In genomic region chr14:68968051-68968450, GRCh38 we compare ENCODE assay signal across 1 cellular context.
TF ChIP-seq lines count a peak whose summit lies in the region.

No MANE protein-coding gene starts in this region.

TF ChIP-seq in GM23338, 12 proteins besides CTCF, POLR2A, EP300 and RAD21 (continued from another document):
- TF ChIP-seq ZNF462 (CRISPR knock-in tag; IDR thresholded peaks at IDR 0.05) = no peak
- no peak for TF ChIP-seq EZH2 (IDR thresholded peaks at IDR 0.05; ENCODE audit: low read depth, unreplicated experiment)
- no peak for TF ChIP-seq REST (IDR thresholded peaks at IDR 0.05; ENCODE audit: unreplicated experiment)
- no peak for TF ChIP-seq ETS1 (IDR thresholded peaks at IDR 0.05)
- no peak for TF ChIP-seq POLR2AphosphoS5 (IDR thresholded peaks at IDR 0.05; ENCODE audit: low read depth)
- TF ChIP-seq STAT1 (IDR thresholded peaks at IDR 0.05; ENCODE audit: unreplicated experiment) = no peak
- no peak for TF ChIP-seq JUNB (IDR thresholded peaks at IDR 0.05; ENCODE audit: unreplicated experiment)
